ENCODE assay signal across 8 cellular contexts in genomic region chr16:19524356-19524865, GRCh38. TPM values are rescaled to one million over a fixed set of nuclear protein-coding genes. Genes with fewer than 3 reads are reported as not detected.
DNase-seq lines count a peak whose midpoint lies in the region; TF ChIP-seq lines count a peak whose summit lies in the region.

No MANE protein-coding gene starts in this region.

- peaks cover 3% of the 10 kb centered on the region for H3K36me3 Mint-ChIP-seq in mesothelial cell of epicardium

- H3K4me1 ChIP-seq in OCI-LY1 (ENCODE audit: insufficient read depth, low read length, severe bottlenecking) (peaks cover 49% of the 10 kb centered on the region), uterus (peaks cover 0 to 3% of the 10 kb centered on the region in 2 donors)

- H3K9me2 ChIP-seq in OCI-LY1 (ENCODE audit: low read depth, low read length): no peaks in the 10 kb centered on the region

- H2AFZ ChIP-seq in OCI-LY1 (ENCODE audit: low read length): no peak overlapping the region

- TF ChIP-seq POLR2A in uterus (IDR thresholded peaks at IDR 0.05): no peak

- H3K4me3 ChIP-seq in OCI-LY1 (ENCODE audit: low read depth, low read length, poor library complexity, severe bottlenecking) (peak overlapping the region; percentile 99), dorsolateral prefrontal cortex (peak overlapping the region; percentile 57 to 100 (median 94)), uterus (peak overlapping the region; percentile 88 to 99)

- peaks cover 40% of the 10 kb centered on the region for H3K79me2 ChIP-seq in OCI-LY1 (ENCODE audit: insufficient read depth, low read length)

- peak overlapping the region; percentile 94 for H3K27ac Mint-ChIP-seq in mesothelial cell of epicardium

- no peaks in the 10 kb centered on the region for H4K20me1 ChIP-seq in OCI-LY1 (ENCODE audit: insufficient read depth, low read length)

- TF ChIP-seq CTCF in OCI-LY1 (IDR thresholded peaks at IDR 0.05; ENCODE audit: low read length) (no peak), dorsolateral prefrontal cortex (IDR thresholded peaks at IDR 0.05 in 54 of 56, conservative IDR thresholded peaks at IDR 0.05 in 2 of 56; ENCODE audit: low read depth in 1 of 56, partially characterized antibody in 56 of 56) (no peak), mesothelial cell of epicardium (IDR thresholded peaks at IDR 0.05; ENCODE audit: unreplicated experiment) (no peak), uterus (IDR thresholded peaks at IDR 0.05) (no peak)

- no peaks in the 10 kb centered on the region for H3K9me3 ChIP-seq in OCI-LY1 (ENCODE audit: low read length)
- no peaks in the 10 kb centered on the region for H3K9me3 ChIP-seq in uterus

- H3K9ac ChIP-seq in OCI-LY1 (ENCODE audit: low read length): peak overlapping the region; percentile 88

- peaks cover 33% of the 10 kb centered on the region for H3K4me1 Mint-ChIP-seq in mesothelial cell of epicardium

- peak overlapping the region; percentile 59 for H3K27ac ChIP-seq in OCI-LY1 (ENCODE audit: low read depth, low read length, poor library complexity, severe bottlenecking)
- H3K27ac ChIP-seq in dorsolateral prefrontal cortex: peak overlapping the region; percentile 50 to 99 (median 93)
- H3K27ac ChIP-seq in uterus: peak overlapping the region; percentile 52 to 82

- H3F3A ChIP-seq in OCI-LY1 (ENCODE audit: insufficient read depth, low read length): 0 out of 2 replicates have a peak, but pooled peaks cover 4% of the 10 kb centered on the region

- H3K36me3 ChIP-seq in OCI-LY1 (ENCODE audit: insufficient read depth, low read length): peaks cover 18% of the 10 kb centered on the region; the same call in 1 of the 2 replicates
- no peaks in the 10 kb centered on the region for H3K36me3 ChIP-seq in uterus

- H3K27me3 ChIP-seq in OCI-LY1 (ENCODE audit: insufficient read depth, low read length): no peaks in the 10 kb centered on the region
- no peaks in the 10 kb centered on the region for H3K27me3 ChIP-seq in dorsolateral prefrontal cortex
- no peaks in the 10 kb centered on the region for H3K27me3 ChIP-seq in uterus

- H3K4me3 Mint-ChIP-seq in mesothelial cell of epicardium: peak overlapping the region; percentile 91

- peak; percentile 68 for DNase-seq in NCI-H510A treated with DMSO at 0.1 percent for 48 hours (lab: John Stamatoyannopoulos, UW)
- DNase-seq in NCI-H510A (lab: John Stamatoyannopoulos, UW): no peak
- DNase-seq in dorsolateral prefrontal cortex: peak in 1 of 10 donors; percentile 16
- DNase-seq in mesothelial cell of epicardium (ENCODE audit: low spot score in 2 of 2, unreplicated experiment in 2 of 2): no peak
- DNase-seq in uterus: no peak
- no peak for DNase-seq in iPS-NIHi7 (ENCODE audit: extremely low spot score)
- no peak for DNase-seq in stimulated activated CD4-positive, alpha-beta T cell treated with anti-CD3 and anti-CD28 coated beads, Interleukin-4, amount 100 ng/mL, for 24 hours

- H3K9me3 Mint-ChIP-seq in mesothelial cell of epicardium: no peaks in the 10 kb centered on the region

- no peaks in the 10 kb centered on the region for H3K27me3 Mint-ChIP-seq in mesothelial cell of epicardium (ENCODE audit: low read depth)

- intact Hi-C loops in dorsolateral prefrontal cortex (cut with DNase I): loop anchor here in 1 of 2 donors (10.0 kb wide), 1 partner anchor 730 kb away; the partner anchor contains the start of gene RPS15A
- intact Hi-C loops in uterus (cut with DNase I; ENCODE audit: low total_unique reads): no loop called here

- H3K4me2 ChIP-seq in OCI-LY1 (ENCODE audit: low read length): peak overlapping the region; percentile 97

RNA-seq across cellular contexts. Expression of gene CCP110, which starts 0.7 kb away (rescaled TPM):
- total RNA-seq in dorsolateral prefrontal cortex (100 to 1,000 TPM in 50 of 120 experiments, 10 to 100 TPM in 70; 47.2 to 216 (median 93.1) TPM), mesothelial cell of epicardium (12.6 to 15.8 TPM (median 15.1 TPM) in 3 replicates), uterus (10 to 100 TPM in 3 of 4 donors, 1 to 10 TPM in 1; 5.1 to 52.7 (median 24.5) TPM)

RNA-seq across cellular contexts. Expression of gene GDE1, which starts 2.5 kb away (rescaled TPM):
- total RNA-seq in dorsolateral prefrontal cortex: 100 to 1,000 TPM in 1 of 120 experiments, 10 to 100 TPM in 119; 35.8 to 104 (median 76.3) TPM
- 42.7 to 49.1 TPM (median 45.9 TPM) in 3 replicates for total RNA-seq in mesothelial cell of epicardium
- total RNA-seq in uterus: 10 to 100 TPM; 12.9 to 43.9 (median 35.6) TPM

RNA-seq across cellular contexts. Expression of gene VPS35L, which starts 31.1 kb away (rescaled TPM):
- 100 to 1,000 TPM in 51 of 120 experiments, 10 to 100 TPM in 69; 61.8 to 152 (median 97.7) TPM for total RNA-seq in dorsolateral prefrontal cortex
- total RNA-seq in mesothelial cell of epicardium: 59.3 to 62.2 TPM (median 59.4 TPM) in 3 replicates
- total RNA-seq in uterus: 100 to 1,000 TPM in 2 of 4 donors, 10 to 100 TPM in 2; 34.8 to 110 (median 88.2) TPM
